1 cellular context compared by ENCODE assay signal in the genomic region with DNA sequence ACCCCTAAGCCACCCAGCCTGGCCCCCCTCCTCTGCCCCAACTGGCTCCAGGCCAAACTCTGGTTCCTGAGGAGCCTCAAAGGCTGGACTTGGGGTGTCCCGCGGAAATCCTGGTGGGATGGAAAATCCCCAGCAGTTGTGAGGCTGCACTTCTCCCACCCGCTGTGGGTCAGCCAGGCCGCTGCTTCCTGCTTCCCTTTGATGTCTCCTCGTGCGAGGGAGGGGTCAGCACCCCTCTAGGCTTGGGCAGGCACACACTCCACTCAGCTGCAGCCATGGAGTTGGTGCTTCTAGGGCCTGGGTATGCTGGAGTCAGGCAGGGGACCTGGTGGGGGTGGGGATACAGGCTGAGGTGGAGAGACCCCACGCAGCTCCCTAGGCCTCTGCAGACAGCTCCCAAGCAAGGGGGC.
TF ChIP-seq lines count a peak whose summit lies in the region.

No MANE protein-coding gene starts in this region.

TF ChIP-seq in GM23338, 12 proteins besides CTCF, POLR2A, EP300 and RAD21 (continued from another document):
- no peak for TF ChIP-seq ETS1 (IDR thresholded peaks at IDR 0.05)
- TF ChIP-seq, protein P1, sequence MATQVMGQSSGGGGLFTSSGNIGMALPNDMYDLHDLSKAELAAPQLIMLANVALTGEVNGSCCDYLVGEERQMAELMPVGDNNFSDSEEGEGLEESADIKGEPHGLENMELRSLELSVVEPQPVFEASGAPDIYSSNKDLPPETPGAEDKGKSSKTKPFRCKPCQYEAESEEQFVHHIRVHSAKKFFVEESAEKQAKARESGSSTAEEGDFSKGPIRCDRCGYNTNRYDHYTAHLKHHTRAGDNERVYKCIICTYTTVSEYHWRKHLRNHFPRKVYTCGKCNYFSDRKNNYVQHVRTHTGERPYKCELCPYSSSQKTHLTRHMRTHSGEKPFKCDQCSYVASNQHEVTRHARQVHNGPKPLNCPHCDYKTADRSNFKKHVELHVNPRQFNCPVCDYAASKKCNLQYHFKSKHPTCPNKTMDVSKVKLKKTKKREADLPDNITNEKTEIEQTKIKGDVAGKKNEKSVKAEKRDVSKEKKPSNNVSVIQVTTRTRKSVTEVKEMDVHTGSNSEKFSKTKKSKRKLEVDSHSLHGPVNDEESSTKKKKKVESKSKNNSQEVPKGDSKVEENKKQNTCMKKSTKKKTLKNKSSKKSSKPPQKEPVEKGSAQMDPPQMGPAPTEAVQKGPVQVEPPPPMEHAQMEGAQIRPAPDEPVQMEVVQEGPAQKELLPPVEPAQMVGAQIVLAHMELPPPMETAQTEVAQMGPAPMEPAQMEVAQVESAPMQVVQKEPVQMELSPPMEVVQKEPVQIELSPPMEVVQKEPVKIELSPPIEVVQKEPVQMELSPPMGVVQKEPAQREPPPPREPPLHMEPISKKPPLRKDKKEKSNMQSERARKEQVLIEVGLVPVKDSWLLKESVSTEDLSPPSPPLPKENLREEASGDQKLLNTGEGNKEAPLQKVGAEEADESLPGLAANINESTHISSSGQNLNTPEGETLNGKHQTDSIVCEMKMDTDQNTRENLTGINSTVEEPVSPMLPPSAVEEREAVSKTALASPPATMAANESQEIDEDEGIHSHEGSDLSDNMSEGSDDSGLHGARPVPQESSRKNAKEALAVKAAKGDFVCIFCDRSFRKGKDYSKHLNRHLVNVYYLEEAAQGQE (IDR thresholded peaks at IDR 0.05; ENCODE audit: unreplicated experiment): no peak
- TF ChIP-seq POLR2AphosphoS5 (IDR thresholded peaks at IDR 0.05; ENCODE audit: low read depth): no peak
- TF ChIP-seq NANOG (IDR thresholded peaks at IDR 0.05; ENCODE audit: borderline replicate concordance): no peak
- TF ChIP-seq ZNF331 (CRISPR knock-in tag; IDR thresholded peaks at IDR 0.05; ENCODE audit: low read depth): no peak
- no peak for TF ChIP-seq STAT1 (IDR thresholded peaks at IDR 0.05; ENCODE audit: unreplicated experiment)
- TF ChIP-seq EZH2 (IDR thresholded peaks at IDR 0.05; ENCODE audit: low read depth, unreplicated experiment): no peak
- TF ChIP-seq JUNB (IDR thresholded peaks at IDR 0.05; ENCODE audit: unreplicated experiment): no peak
- no peak for TF ChIP-seq ZNF114 (CRISPR knock-in tag; IDR thresholded peaks at IDR 0.05)
- no peak for TF ChIP-seq EZH2phosphoT487 (IDR thresholded peaks at IDR 0.05; ENCODE audit: unreplicated experiment)
